Comparison of ENCODE assay signal across 8 cellular contexts in the genomic region with DNA sequence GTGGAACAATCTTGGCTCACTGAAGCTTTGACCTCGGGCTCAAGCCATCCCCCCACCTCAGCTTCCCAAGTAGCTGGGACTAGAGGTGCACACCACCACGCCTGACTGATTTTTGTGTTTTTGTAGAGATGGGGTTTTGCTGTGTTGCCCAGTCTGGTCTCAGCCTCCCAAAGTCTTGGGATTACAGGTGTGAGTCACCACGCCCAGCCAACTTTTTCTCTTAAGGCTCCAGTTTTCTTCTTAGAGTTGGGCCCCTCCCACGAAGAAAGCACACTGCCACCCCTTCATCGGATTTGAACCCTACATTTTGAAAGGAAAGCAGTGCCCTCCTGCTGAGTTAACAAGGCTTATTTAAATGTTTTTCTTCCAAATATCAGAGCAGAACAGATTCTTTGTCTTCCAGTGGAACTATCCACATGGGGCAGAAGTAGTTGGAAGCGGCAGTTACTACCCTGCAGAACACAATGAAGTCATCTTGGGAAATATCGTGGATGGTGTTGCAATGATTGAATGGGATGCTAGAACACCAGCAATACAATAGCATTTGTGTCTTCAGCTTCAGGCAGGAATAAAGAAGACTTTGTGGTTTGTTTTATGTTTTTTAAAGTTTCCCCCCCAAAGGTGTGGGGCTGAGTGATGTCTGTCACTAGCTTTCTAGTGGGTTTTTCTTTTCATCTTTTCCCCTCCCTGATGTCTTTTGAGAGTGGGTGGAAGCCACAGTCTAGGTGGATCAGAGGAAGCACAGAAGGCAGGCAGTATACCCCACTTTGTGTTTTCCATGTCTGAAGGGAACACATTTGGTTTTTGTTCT. TPM values are rescaled to one million over a fixed set of nuclear protein-coding genes. Genes with fewer than 3 reads are reported as not detected.
DNase-seq lines count a peak whose midpoint lies in the region; ATAC-seq lines count a peak whose summit lies in the region.

No MANE protein-coding gene starts in this region.

- no peaks in the 10 kb centered on the region for H3K9me3 Mint-ChIP-seq in activated naive CD4-positive, alpha-beta T cell treated with anti-CD3 and anti-CD28 coated beads, Interleukin-2, amount 50 U/mL, for 72 hours

- H3K27me3 ChIP-seq in right cardiac atrium (ENCODE audit: control insufficient read depth, insufficient read depth), result no peaks in the 10 kb centered on the region

- H3K36me3 Mint-ChIP-seq in activated naive CD4-positive, alpha-beta T cell treated with anti-CD3 and anti-CD28 coated beads, Interleukin-2, amount 50 U/mL, for 72 hours, result peaks cover 15 to 33% of the 10 kb centered on the region in 2 donors

- intact Hi-C loops in right cardiac atrium (cut with DNase I), result loop anchor here in 2 of 4 donors (5.0 to 10.0 kb wide), 2 partner anchors 58 to 66 kb away; no protein-coding TSS in a partner anchor

- peak overlapping the region; percentile 87 for H3K27ac ChIP-seq in right cardiac atrium (ENCODE audit: low read length)
- H3K27ac ChIP-seq in temporal lobe (ENCODE audit: low read depth, low read length), result peak overlapping the region; percentile 93

- ATAC-seq in activated naive CD4-positive, alpha-beta T cell treated with anti-CD3 and anti-CD28 coated beads, Interleukin-2, amount 50 U/mL, for 72 hours, result peak; percentile 60 to 74
- ATAC-seq in right cardiac atrium (peak in 1 of 2 donors; percentile 23), HG03432 (IDR thresholded peaks at IDR 0.05; ENCODE audit: unreplicated experiment) (no peak), HG03280 (IDR thresholded peaks at IDR 0.05; ENCODE audit: unreplicated experiment) (no peak), HG03097 (IDR thresholded peaks at IDR 0.05; ENCODE audit: low FRiP score, unreplicated experiment) (no peak)

- peak overlapping the region; percentile 93 to 94 for H3K27ac Mint-ChIP-seq in activated naive CD4-positive, alpha-beta T cell treated with anti-CD3 and anti-CD28 coated beads, Interleukin-2, amount 50 U/mL, for 72 hours

- WGBS in right cardiac atrium, result 58% methylated on average over 7 of the region's 7 CpGs

- no peaks in the 10 kb centered on the region for H3K9me3 ChIP-seq in right cardiac atrium (ENCODE audit: control insufficient read depth, low read length)

- H3K4me3 ChIP-seq in right cardiac atrium (ENCODE audit: low read length), result no peak overlapping the region

- H3K4me1 ChIP-seq in right cardiac atrium (ENCODE audit: control insufficient read depth, insufficient read depth, low read length), result peaks cover 45% of the 10 kb centered on the region

- peak; percentile 39 for DNase-seq in activated T-cell treated with anti-CD3 and anti-CD28 coated beads for 24 hours (ENCODE audit: low read depth)
- DNase-seq in activated T-cell treated with anti-CD3 and anti-CD28 coated beads for 4 hours, result no peak
- peak in 1 of 2 donors; percentile 53 for DNase-seq in activated naive CD4-positive, alpha-beta T cell treated with anti-CD3 and anti-CD28 coated beads, Interleukin-2, amount 50 U/mL, for 72 hours (ENCODE audit: low spot score in 2 of 2)
- no peak for DNase-seq in right cardiac atrium

RNA-seq across cellular contexts. Expression of a gene that starts 8.9 kb away (rescaled TPM):
- 100 to 1,000 TPM; 181 to 204 TPM for total RNA-seq in activated naive CD4-positive, alpha-beta T cell treated with anti-CD3 and anti-CD28 coated beads, Interleukin-2, amount 50 U/mL, for 72 hours
- total RNA-seq in right cardiac atrium, result 100 to 1,000 TPM; 116 to 226 (median 122) TPM
- 87.4 TPM for polyA plus RNA-seq in right cardiac atrium
- total RNA-seq in temporal lobe, result 51.9 TPM

RNA-seq across cellular contexts. Expression of a gene that starts 37.4 kb away (rescaled TPM):
- total RNA-seq in activated naive CD4-positive, alpha-beta T cell treated with anti-CD3 and anti-CD28 coated beads, Interleukin-2, amount 50 U/mL, for 72 hours, result 100 to 1,000 TPM; 282 to 299 TPM
- total RNA-seq in right cardiac atrium, result 100 to 1,000 TPM; 477 to 576 (median 534) TPM
- 829 TPM for polyA plus RNA-seq in right cardiac atrium
- total RNA-seq in temporal lobe, result 89.0 TPM

RNA-seq across cellular contexts. Expression of a gene that starts 38.6 kb away (rescaled TPM):
- 100 to 1,000 TPM; 225 to 247 TPM for total RNA-seq in activated naive CD4-positive, alpha-beta T cell treated with anti-CD3 and anti-CD28 coated beads, Interleukin-2, amount 50 U/mL, for 72 hours
- total RNA-seq in right cardiac atrium (1 to 10 TPM; 1.0 to 4.4 (median 3.0) TPM), temporal lobe (0.49 TPM)
- 0.88 TPM for polyA plus RNA-seq in right cardiac atrium

Comparison
In these comparisons a context has a peak if more than half of its experiments do, and no peak if none do; other contexts are left out.
1. ATAC-seq: peak in activated naive CD4-positive, alpha-beta T cell treated with anti-CD3 and anti-CD28 coated beads, Interleukin-2, amount 50 U/mL, for 72 hours (2 of 2); none in HG03432 (single experiment), HG03280 (single experiment) and HG03097 (single experiment).
2. RNA of a gene that starts 38.6 kb away (total RNA-seq): 225 to 247 TPM in activated naive CD4-positive, alpha-beta T cell treated with anti-CD3 and anti-CD28 coated beads, Interleukin-2, amount 50 U/mL, for 72 hours; 1.0 to 4.4 TPM in right cardiac atrium and 0.49 TPM in temporal lobe (single experiment); every median in the first group is over 10 times any median in the second.